ENCODE assay signal across 31 cellular contexts in the genomic region with DNA sequence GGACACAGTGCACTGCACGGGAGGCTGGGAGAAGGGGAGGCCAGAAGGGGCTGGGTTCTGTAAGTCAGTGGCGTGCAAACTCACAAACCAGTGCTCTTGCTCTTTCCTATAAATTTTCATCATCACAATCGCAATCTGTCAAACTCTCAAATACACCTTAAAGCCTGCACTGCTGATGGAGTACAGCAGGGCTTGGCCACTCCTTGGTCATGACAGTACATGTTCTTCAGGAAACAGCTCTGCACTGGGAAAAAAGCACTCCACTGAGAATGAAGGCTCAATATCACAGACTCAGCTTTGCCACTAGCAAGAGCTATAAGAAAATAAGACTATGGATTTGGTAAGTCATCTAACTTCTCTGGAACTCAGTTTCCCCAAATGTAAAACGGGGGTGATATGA.
A peak's percentile ranks its signal among the peaks of the same experiment; 100 is the strongest.
DNase-seq lines count a peak whose midpoint lies in the region; ATAC-seq, FAIRE-seq and TF ChIP-seq lines count a peak whose summit lies in the region.
"Had no signal": no experiment of that assay in that cellular context is flagged by ENCODE, and none has a peak within 500 bp of the region (broad histone marks: within the 10 kb centered on the region; RNA-seq: fewer than 3 reads in every experiment).

No MANE protein-coding gene starts in this region.

- H3K9me3 Mint-ChIP-seq in nephron: no peaks in the 10 kb centered on the region
- H3K9me3 Mint-ChIP-seq: activated naive CD8-positive, alpha-beta T cell treated with anti-CD3 and anti-CD28 coated beads for 36 hours; activated T-cell treated with anti-CD3 and anti-CD28 coated beads, Interleukin-2, amount 50 U/mL, for 4 hours; CD4-positive, CD25-positive, alpha-beta regulatory T cell; central memory CD8-positive, alpha-beta T cell; dendritic cell treated with granulocyte-macrophage colony-stimulating factor and Interleukin-4, amounts not matched to agents 40 ng/mL and 50 ng/mL, for 4 days; stimulated activated memory B cell treated with anti-CD40 and anti-IgM and Interleukin-4, amounts not matched to agents 10 μg/mL and 1 μg/mL and 100 μg/mL, for 72 hours had no signal

- peaks cover 9 to 99% (median 86%) of the 10 kb centered on the region in 9 donors for H3K4me1 ChIP-seq in heart right ventricle
- H3K4me1 ChIP-seq in left lung: peaks cover 37 to 59% of the 10 kb centered on the region in 2 donors

- no peaks in the 10 kb centered on the region for H3K36me3 ChIP-seq in heart right ventricle
- no peaks in the 10 kb centered on the region for H3K36me3 ChIP-seq in bronchial epithelial cell (ENCODE audit: control insufficient read depth, insufficient read depth, low read length)
- H3K36me3 ChIP-seq in left lung: no peaks in the 10 kb centered on the region
- H3K36me3 ChIP-seq: suprapubic skin had no signal

- H3K9me3 ChIP-seq in heart right ventricle (no peaks in the 10 kb centered on the region), left lung (no peaks in the 10 kb centered on the region)
- H3K9me3 ChIP-seq: A549, suprapubic skin had no signal

- H3K4me3 ChIP-seq in heart right ventricle (no peak overlapping the region), bronchial epithelial cell (ENCODE audit: low read depth, low read length) (no peak overlapping the region), left lung (no peak overlapping the region)
- H3K4me3 ChIP-seq: A549, suprapubic skin had no signal

- H3K27ac Mint-ChIP-seq in nephron: peak overlapping the region; percentile 72 to 97 (median 75)
- H3K27ac Mint-ChIP-seq: activated CD8-positive, alpha-beta memory T cell treated with anti-CD3 and anti-CD28 coated beads, Interleukin-2, amount 10 ng/mL, durations not matched to agents 7 days and 5 days; activated naive CD8-positive, alpha-beta T cell treated with anti-CD3 and anti-CD28 coated beads for 36 hours; CD4-positive, CD25-positive, alpha-beta regulatory T cell; dendritic cell treated with granulocyte-macrophage colony-stimulating factor and Interleukin-4, amounts not matched to agents 40 ng/mL and 50 ng/mL, for 4 days; immature natural killer cell; stimulated activated memory B cell treated with anti-CD40 and anti-IgM and Interleukin-4, amounts not matched to agents 10 μg/mL and 1 μg/mL and 100 μg/mL, for 72 hours had no signal

- peak; percentile 36 for FAIRE-seq in bronchial epithelial cell (lab: Jason Lieb, UNC)
- no peak for FAIRE-seq in frontal cortex (lab: Jason Lieb, UNC)
- FAIRE-seq: A549, TTC549 had no signal

- H3K27me3 Mint-ChIP-seq in nephron (ENCODE audit: low read depth): no peaks in the 10 kb centered on the region
- H3K27me3 Mint-ChIP-seq: dendritic cell treated with granulocyte-macrophage colony-stimulating factor and Interleukin-4, amounts not matched to agents 40 ng/mL and 50 ng/mL, for 4 days; progenitor cell of endocrine pancreas had no signal

- no peak for ATAC-seq in heart right ventricle
- ATAC-seq in Right ventricle myocardium superior (ENCODE audit: poor library complexity): no peak
- no peak for ATAC-seq in left lung
- ATAC-seq: A549; activated CD4-positive, CD25-positive, alpha-beta regulatory T cell treated with anti-CD3 and anti-CD28 coated beads, Interleukin-2, amount 50 U/mL, for 24 hours; activated CD8-positive, alpha-beta memory T cell treated with anti-CD3 and anti-CD28 coated beads, Interleukin-2, amount 10 ng/mL, durations not matched to agents 7 days and 5 days; activated T-cell treated with anti-CD3 and anti-CD28 coated beads, Interleukin-2, amount 50 U/mL, for 4 hours; stimulated activated memory B cell treated with anti-CD40 and anti-IgM and Interleukin-4, amounts not matched to agents 10 μg/mL and 1 μg/mL and 100 μg/mL, for 72 hours had no signal

- 86 to 88% methylated on average over 4 of the region's 4 CpGs for WGBS in heart right ventricle, 2 donors

- DNase-seq in heart right ventricle: no peak
- no peak for DNase-seq in Right ventricle myocardium superior
- DNase-seq in bronchial epithelial cell (ENCODE audit: low read depth): peak; percentile 64
- no peak for DNase-seq in AML-193 (lab: John Stamatoyannopoulos, UW)
- DNase-seq in left lung: no peak
- DNase-seq in frontal cortex (ENCODE audit: low spot score in 2 of 2): no peak
- no peak for DNase-seq in DMS79 treated with DMSO at 0.1 percent for 48 hours (lab: John Stamatoyannopoulos, UW)
- DNase-seq: activated CD4-positive, alpha-beta T cell treated with anti-CD3 and anti-CD28 coated beads, Interleukin-2, amount 50 U/mL, for 4 hours; activated CD8-positive, alpha-beta memory T cell treated with anti-CD3 and anti-CD28 coated beads, Interleukin-2, amount 10 ng/mL, durations not matched to agents 7 days and 5 days; activated gamma-delta T cell; activated naive CD8-positive, alpha-beta T cell treated with anti-CD3 and anti-CD28 coated beads for 36 hours; activated T-cell treated with anti-CD3 and anti-CD28 coated beads, Interleukin-2, amount 50 U/mL, for 4 hours; aorta; CD4-positive, CD25-positive, alpha-beta regulatory T cell; DND-41; immature natural killer cell; Kasumi-1; NCI-H1436 treated with DMSO at 0.1 percent for 48 hours; NCI-H2081 treated with DMSO at 0.1 percent for 48 hours; NCI-H82; nucleus accumbens; T-helper 1 cell had no signal

- no peaks in the 10 kb centered on the region for H3K27me3 ChIP-seq in heart right ventricle
- no peaks in the 10 kb centered on the region for H3K27me3 ChIP-seq in bronchial epithelial cell (ENCODE audit: control insufficient read depth, insufficient read depth, low read length)
- H3K27me3 ChIP-seq in left lung: no peaks in the 10 kb centered on the region
- H3K27me3 ChIP-seq: suprapubic skin had no signal

- no peaks in the 10 kb centered on the region for H3K36me3 Mint-ChIP-seq in nephron (ENCODE audit: low read depth)
- H3K36me3 Mint-ChIP-seq: activated CD8-positive, alpha-beta memory T cell treated with anti-CD3 and anti-CD28 coated beads, Interleukin-2, amount 10 ng/mL, durations not matched to agents 7 days and 5 days; activated naive CD8-positive, alpha-beta T cell treated with anti-CD3 and anti-CD28 coated beads for 36 hours; CD4-positive, CD25-positive, alpha-beta regulatory T cell; immature natural killer cell; stimulated activated memory B cell treated with anti-CD40 and anti-IgM and Interleukin-4, amounts not matched to agents 10 μg/mL and 1 μg/mL and 100 μg/mL, for 72 hours had no signal

- peaks cover 77% of the 10 kb centered on the region for H3K4me1 Mint-ChIP-seq in nephron

- intact Hi-C loops in heart right ventricle (cut with DNase I) (loop anchor here in 7 of 10 donors (5.0 to 10.0 kb wide), 7 partner anchors 73 to 233 kb away; no protein-coding TSS in a partner anchor), Right ventricle myocardium superior (cut with DNase I) (loop anchor here (5.0 kb wide), 1 partner anchor 160 kb away; no protein-coding TSS in a partner anchor), left lung (cut with DNase I) (loop anchor here in 1 of 2 donors (5.0 kb wide), 1 partner anchor 290 kb away; no protein-coding TSS in a partner anchor)

- H3K27ac ChIP-seq in heart right ventricle: peak overlapping the region in 7 of 10 donors; percentile 13 to 93 (median 63)
- H3K27ac ChIP-seq in left lung: no peak overlapping the region
- H3K27ac ChIP-seq: suprapubic skin had no signal

- no peak for TF ChIP-seq CTCF in heart right ventricle (IDR thresholded peaks at IDR 0.05)
- TF ChIP-seq CTCF in bronchial epithelial cell (IDR thresholded peaks at IDR 0.05; ENCODE audit: insufficient read depth, low read length, severe bottlenecking): no peak
- TF ChIP-seq CTCF in nephron (IDR thresholded peaks at IDR 0.05; ENCODE audit: unreplicated experiment in 3 of 3): no peak
- TF ChIP-seq CTCF in left lung (IDR thresholded peaks at IDR 0.05): no peak

- no peak overlapping the region for H3K4me3 Mint-ChIP-seq in nephron
- H3K4me3 Mint-ChIP-seq: activated CD8-positive, alpha-beta memory T cell treated with anti-CD3 and anti-CD28 coated beads, Interleukin-2, amount 10 ng/mL, durations not matched to agents 7 days and 5 days; activated naive CD8-positive, alpha-beta T cell treated with anti-CD3 and anti-CD28 coated beads for 36 hours; activated T-cell treated with anti-CD3 and anti-CD28 coated beads, Interleukin-2, amount 50 U/mL, for 4 hours; CD4-positive, CD25-positive, alpha-beta regulatory T cell; central memory CD8-positive, alpha-beta T cell; dendritic cell treated with granulocyte-macrophage colony-stimulating factor and Interleukin-4, amounts not matched to agents 40 ng/mL and 50 ng/mL, for 4 days; immature natural killer cell; stimulated activated memory B cell treated with anti-CD40 and anti-IgM and Interleukin-4, amounts not matched to agents 10 μg/mL and 1 μg/mL and 100 μg/mL, for 72 hours had no signal

Comparison
In these comparisons a context has a peak if more than half of its experiments do, and no peak if none do; other contexts are left out.
1. H3K27ac ChIP-seq: peak in heart right ventricle (7 of 10); none in left lung (0 of 2).